In the genomic region with DNA sequence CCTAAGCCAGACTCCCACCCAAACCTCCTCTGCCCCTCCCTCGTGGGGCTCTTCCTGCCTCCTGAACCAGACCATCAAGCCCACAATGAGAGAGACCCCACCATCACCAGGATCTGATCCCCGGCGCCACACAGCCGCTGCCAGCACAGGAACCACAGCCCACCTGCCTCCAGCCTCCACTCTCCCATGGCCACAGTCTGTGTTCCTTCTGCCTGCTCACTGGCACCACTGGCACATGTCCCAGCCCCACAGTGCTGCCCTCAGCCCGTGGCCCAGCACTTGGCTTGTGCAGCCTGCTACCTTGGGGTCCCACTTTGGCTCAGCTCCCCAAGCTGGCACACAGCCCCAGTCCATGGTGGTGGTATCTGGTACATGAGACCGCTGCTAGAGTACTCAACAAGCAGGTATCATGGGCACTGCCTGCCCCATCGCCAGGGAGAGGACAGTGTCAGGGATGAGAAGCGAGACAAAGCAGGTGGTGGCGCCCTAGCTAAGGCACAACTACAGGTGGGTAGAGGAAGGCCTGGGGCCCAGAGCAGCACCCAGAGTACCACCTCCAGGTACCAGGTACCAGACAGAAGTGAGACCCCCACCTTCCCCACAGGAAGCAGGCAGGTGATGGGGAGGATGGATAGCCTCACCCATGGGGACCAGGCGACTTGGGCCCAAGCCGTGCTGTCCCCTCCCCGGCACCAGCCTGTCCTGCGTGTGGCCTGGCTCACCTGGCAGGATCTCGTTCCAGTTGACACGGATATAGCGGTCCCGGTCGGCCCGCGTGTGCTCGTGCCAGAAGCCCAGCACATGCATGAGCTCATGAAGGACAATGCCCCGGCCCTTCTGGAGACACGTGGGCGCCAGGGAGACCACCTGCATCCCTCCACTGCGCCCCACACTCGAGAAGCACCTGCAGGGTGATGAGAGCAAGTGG, we compare ENCODE assay signal across 30 cellular contexts. TPM values are rescaled to one million over a fixed set of nuclear protein-coding genes. Genes with fewer than 3 reads are reported as not detected.
DNase-seq lines count a peak whose midpoint lies in the region; ATAC-seq and TF ChIP-seq lines count a peak whose summit lies in the region.
"Had no signal": no experiment of that assay in that cellular context is flagged by ENCODE, and none has a peak within 500 bp of the region (broad histone marks: within the 10 kb centered on the region; RNA-seq: fewer than 3 reads in every experiment).

No MANE protein-coding gene starts in this region.

- no peak for TF ChIP-seq POLR2A in esophagus squamous epithelium (IDR thresholded peaks at IDR 0.05)

- H3K4me1 Mint-ChIP-seq in activated CD8-positive, alpha-beta memory T cell treated with anti-CD3 and anti-CD28 coated beads, Interleukin-2, amount 10 ng/mL, durations not matched to agents 7 days and 5 days: peaks cover 32% of the 10 kb centered on the region
- no peaks in the 10 kb centered on the region for H3K4me1 Mint-ChIP-seq in Calu3 (ENCODE audit: low read depth, unreplicated experiment)
- H3K4me1 Mint-ChIP-seq in activated CD4-positive, alpha-beta memory T cell treated with anti-CD3 and anti-CD28 coated beads for 36 hours (ENCODE audit: low read depth): peaks cover 20% of the 10 kb centered on the region
- peaks cover 20 to 32% of the 10 kb centered on the region in 2 donors for H3K4me1 Mint-ChIP-seq in effector memory CD8-positive, alpha-beta T cell (ENCODE audit: low read depth in 2 of 2)
- no peaks in the 10 kb centered on the region for H3K4me1 Mint-ChIP-seq in nephron progenitor cell
- H3K4me1 Mint-ChIP-seq: activated B cell treated with CpG ODN at 0.5 μM for 24 hours; stimulated activated memory B cell treated with anti-CD40 and anti-IgM and Interleukin-4, amounts not matched to agents 10 μg/mL and 1 μg/mL and 100 μg/mL, for 72 hours had no signal

- no peaks in the 10 kb centered on the region for H3K4me1 ChIP-seq in esophagus squamous epithelium
- H3K4me1 ChIP-seq: Caco-2, left ventricle myocardium inferior, testis, uterus had no signal

- no peaks in the 10 kb centered on the region for H3K9me3 ChIP-seq in esophagus squamous epithelium
- H3K9me3 ChIP-seq: Caco-2, left ventricle myocardium inferior, SK-N-SH, testis, uterus had no signal

- CTCF ChIA-PET in activated CD8-positive, alpha-beta memory T cell treated with anti-CD3 and anti-CD28 coated beads, Interleukin-2, amount 10 ng/mL, durations not matched to agents 7 days and 5 days (lab: Charles Lee): interaction anchor here (1.2 to 2.7 kb wide), 5 partner anchors 11 to 139 kb away, joined by 5 to 17 read pairs (median 13); a partner anchor contains a TSS
- CTCF ChIA-PET in Calu3 (lab: Charles Lee): interaction anchor here (0.6 to 1.3 kb wide), 2 partner anchors 15 to 761 kb away, joined by 3 read pairs; no protein-coding TSS in a partner anchor
- CTCF ChIA-PET in activated CD4-positive, alpha-beta memory T cell treated with anti-CD3 and anti-CD28 coated beads for 36 hours (lab: Charles Lee): interaction anchor here (1.0 to 4.6 kb wide), 6 partner anchors 10 to 109 kb away, joined by 3 to 43 read pairs (median 5); a partner anchor contains a TSS

- H3K27ac ChIP-seq in esophagus squamous epithelium: no peak overlapping the region
- H3K27ac ChIP-seq: coronary artery, left ventricle myocardium inferior, testis, uterus had no signal

- H3K4me3 Mint-ChIP-seq in activated CD8-positive, alpha-beta memory T cell treated with anti-CD3 and anti-CD28 coated beads, Interleukin-2, amount 10 ng/mL, durations not matched to agents 7 days and 5 days: no peak overlapping the region
- H3K4me3 Mint-ChIP-seq in Calu3 (ENCODE audit: low read depth, unreplicated experiment) (no peak overlapping the region), nephron progenitor cell (no peak overlapping the region)
- peak overlapping the region; percentile 30 for H3K4me3 Mint-ChIP-seq in activated CD4-positive, alpha-beta memory T cell treated with anti-CD3 and anti-CD28 coated beads for 36 hours
- H3K4me3 Mint-ChIP-seq in effector memory CD8-positive, alpha-beta T cell: peak overlapping the region; percentile 47 to 65
- H3K4me3 Mint-ChIP-seq: activated B cell treated with CpG ODN at 0.5 μM for 24 hours; naive B cell; stimulated activated memory B cell treated with anti-CD40 and anti-IgM and Interleukin-4, amounts not matched to agents 10 μg/mL and 1 μg/mL and 100 μg/mL, for 72 hours had no signal

- H3K27ac Mint-ChIP-seq in activated CD8-positive, alpha-beta memory T cell treated with anti-CD3 and anti-CD28 coated beads, Interleukin-2, amount 10 ng/mL, durations not matched to agents 7 days and 5 days: peak overlapping the region; percentile 77
- H3K27ac Mint-ChIP-seq in Calu3 (ENCODE audit: unreplicated experiment) (peak overlapping the region; percentile 40), nephron progenitor cell (no peak overlapping the region)
- H3K27ac Mint-ChIP-seq in activated CD4-positive, alpha-beta memory T cell treated with anti-CD3 and anti-CD28 coated beads for 36 hours: peak overlapping the region; percentile 79
- H3K27ac Mint-ChIP-seq in effector memory CD8-positive, alpha-beta T cell: peak overlapping the region; percentile 95 to 98
- H3K27ac Mint-ChIP-seq: activated B cell treated with CpG ODN at 0.5 μM for 24 hours; stimulated activated memory B cell treated with anti-CD40 and anti-IgM and Interleukin-4, amounts not matched to agents 10 μg/mL and 1 μg/mL and 100 μg/mL, for 72 hours had no signal

- in situ Hi-C loops in KBM-7 (cut with MboI; ENCODE audit: low pct_unique_long_range_greater_than_20kb, low sequenced_read_pairs): no loop called here

- WGBS in esophagus squamous epithelium, 2 donors: 90 to 92% methylated on average over 12 to 13 of the region's 26 CpGs

- POLR2A ChIA-PET in activated CD4-positive, alpha-beta memory T cell treated with anti-CD3 and anti-CD28 coated beads for 36 hours (lab: Charles Lee): interaction anchor here (1.2 to 2.4 kb wide), 2 partner anchors 10 to 13 kb away, joined by 3 to 10 read pairs; a partner anchor contains a TSS

- no peak for ATAC-seq in activated CD8-positive, alpha-beta memory T cell treated with anti-CD3 and anti-CD28 coated beads, Interleukin-2, amount 10 ng/mL, durations not matched to agents 7 days and 5 days
- no peak for ATAC-seq in effector memory CD8-positive, alpha-beta T cell (replicated peaks)
- ATAC-seq: esophagus mucosa; stimulated activated memory B cell treated with anti-CD40 and anti-IgM and Interleukin-4, amounts not matched to agents 10 μg/mL and 1 μg/mL and 100 μg/mL, for 72 hours had no signal

- no peak for DNase-seq in activated CD8-positive, alpha-beta memory T cell treated with anti-CD3 and anti-CD28 coated beads, Interleukin-2, amount 10 ng/mL, durations not matched to agents 7 days and 5 days
- no peak for DNase-seq in activated CD8-positive, alpha-beta memory T cell treated with anti-CD3 and anti-CD28 coated beads, Interleukin-2, amount 50 U/mL, for 48 hours
- no peak for DNase-seq in Calu3
- DNase-seq in activated CD4-positive, alpha-beta memory T cell treated with anti-CD3 and anti-CD28 coated beads for 36 hours: no peak
- no peak for DNase-seq in effector memory CD8-positive, alpha-beta T cell
- no peak for DNase-seq in esophagus squamous epithelium (lab: John Stamatoyannopoulos, UW)
- DNase-seq in nephron progenitor cell: no peak
- no peak for DNase-seq in KBM-7
- DNase-seq: activated B cell treated with CpG ODN at 0.5 μM for 24 hours; activated effector memory CD4-positive, alpha-beta T cell treated with Interleukin-2 at 50 U/mL for 16 hours; Caco-2; DND-41; left ventricle myocardium inferior; naive B cell; NCI-H1417; NCI-H2081; NCI-H226; SK-N-SH; T1000; testis; uterus had no signal

- no peaks in the 10 kb centered on the region for H3K36me3 ChIP-seq in esophagus squamous epithelium
- H3K36me3 ChIP-seq: left ventricle myocardium inferior, uterus had no signal

- intact Hi-C loops in Calu3 (cut with micrococcal nuclease; ENCODE audit: unreplicated experiment): loop anchor here (10.0 kb wide), 1 partner anchor 133 kb away; a partner anchor contains a TSS
- intact Hi-C loops in activated CD4-positive, alpha-beta memory T cell treated with anti-CD3 and anti-CD28 coated beads for 36 hours (cut with micrococcal nuclease): loop anchor here (2.0 kb wide), 1 partner anchor 13 kb away; a partner anchor contains a TSS
- intact Hi-C loops in esophagus squamous epithelium (cut with DNase I): no loop called here

- no TSS peak for BruUV-seq in Calu3 (replicated peaks; lab: Mats Ljungman, UMichigan)

- H3K27me3 Mint-ChIP-seq in activated CD8-positive, alpha-beta memory T cell treated with anti-CD3 and anti-CD28 coated beads, Interleukin-2, amount 10 ng/mL, durations not matched to agents 7 days and 5 days: no peaks in the 10 kb centered on the region
- H3K27me3 Mint-ChIP-seq in Calu3 (ENCODE audit: unreplicated experiment) (peaks cover 67% of the 10 kb centered on the region), nephron progenitor cell (ENCODE audit: low read depth, poor library complexity) (peaks cover 59% of the 10 kb centered on the region)
- no peaks in the 10 kb centered on the region for H3K27me3 Mint-ChIP-seq in activated CD4-positive, alpha-beta memory T cell treated with anti-CD3 and anti-CD28 coated beads for 36 hours
- H3K27me3 Mint-ChIP-seq in effector memory CD8-positive, alpha-beta T cell: no peaks in the 10 kb centered on the region
- H3K27me3 Mint-ChIP-seq: activated B cell treated with CpG ODN at 0.5 μM for 24 hours; naive B cell; stimulated activated memory B cell treated with anti-CD40 and anti-IgM and Interleukin-4, amounts not matched to agents 10 μg/mL and 1 μg/mL and 100 μg/mL, for 72 hours had no signal

- TF ChIP-seq CTCF in Calu3 (IDR thresholded peaks at IDR 0.05; ENCODE audit: unreplicated experiment) (no peak), esophagus squamous epithelium (IDR thresholded peaks at IDR 0.05) (no peak), nephron progenitor cell (IDR thresholded peaks at IDR 0.05) (no peak)

- peaks cover 3% of the 10 kb centered on the region for H3K36me3 Mint-ChIP-seq in activated CD8-positive, alpha-beta memory T cell treated with anti-CD3 and anti-CD28 coated beads, Interleukin-2, amount 10 ng/mL, durations not matched to agents 7 days and 5 days
- H3K36me3 Mint-ChIP-seq in Calu3 (ENCODE audit: insufficient read depth, unreplicated experiment) (no peaks in the 10 kb centered on the region), nephron progenitor cell (ENCODE audit: low read depth) (no peaks in the 10 kb centered on the region)
- H3K36me3 Mint-ChIP-seq in activated CD4-positive, alpha-beta memory T cell treated with anti-CD3 and anti-CD28 coated beads for 36 hours: peaks cover 8% of the 10 kb centered on the region
- H3K36me3 Mint-ChIP-seq in effector memory CD8-positive, alpha-beta T cell (ENCODE audit: insufficient read depth): peaks cover 48% of the 10 kb centered on the region
- H3K36me3 Mint-ChIP-seq: naive B cell had no signal

- no peaks in the 10 kb centered on the region for H3K9me3 Mint-ChIP-seq in activated CD8-positive, alpha-beta memory T cell treated with anti-CD3 and anti-CD28 coated beads, Interleukin-2, amount 10 ng/mL, durations not matched to agents 7 days and 5 days (ENCODE audit: low read depth)
- H3K9me3 Mint-ChIP-seq in Calu3 (ENCODE audit: low read depth, unreplicated experiment): no peaks in the 10 kb centered on the region
- H3K9me3 Mint-ChIP-seq in activated CD4-positive, alpha-beta memory T cell treated with anti-CD3 and anti-CD28 coated beads for 36 hours: no peaks in the 10 kb centered on the region
- no peaks in the 10 kb centered on the region for H3K9me3 Mint-ChIP-seq in effector memory CD8-positive, alpha-beta T cell
- no peaks in the 10 kb centered on the region for H3K9me3 Mint-ChIP-seq in nephron progenitor cell
- H3K9me3 Mint-ChIP-seq: activated B cell treated with CpG ODN at 0.5 μM for 24 hours; naive B cell; stimulated activated memory B cell treated with anti-CD40 and anti-IgM and Interleukin-4, amounts not matched to agents 10 μg/mL and 1 μg/mL and 100 μg/mL, for 72 hours had no signal

- peaks cover 0 to 27% (median 0%) of the 10 kb centered on the region in 4 donors for H3K27me3 ChIP-seq in esophagus squamous epithelium
- H3K27me3 ChIP-seq: testis, uterus had no signal

- no peak overlapping the region for H3K4me3 ChIP-seq in esophagus squamous epithelium
- H3K4me3 ChIP-seq: coronary artery, left ventricle myocardium inferior, testis, uterus had no signal

RNA-seq across cellular contexts. Expression of a gene that starts 6.2 kb away (rescaled TPM):
- 1 to 10 TPM; 1.9 to 6.4 TPM for total RNA-seq in activated CD8-positive, alpha-beta memory T cell treated with anti-CD3 and anti-CD28 coated beads, Interleukin-2, amount 10 ng/mL, durations not matched to agents 7 days and 5 days
- total RNA-seq in Calu3 (2022) (not detected in 2 replicates), esophagus squamous epithelium (under 1 TPM in 2 of 4 donors, not detected in 2; 0.30 to 0.53 TPM)
- total RNA-seq in activated CD4-positive, alpha-beta memory T cell treated with anti-CD3 and anti-CD28 coated beads for 36 hours: 1 to 10 TPM; 1.8 to 2.4 TPM
- total RNA-seq: bronchial epithelial cell, frontal cortex, H4, left ventricle myocardium inferior, osteocyte, renal cortical epithelial cell, RPMI7951, uterus had no signal

RNA-seq across cellular contexts. Expression of a gene that starts 13.2 kb away (rescaled TPM):
- 10 to 100 TPM; 32.0 to 53.6 TPM for total RNA-seq in activated CD8-positive, alpha-beta memory T cell treated with anti-CD3 and anti-CD28 coated beads, Interleukin-2, amount 10 ng/mL, durations not matched to agents 7 days and 5 days
- total RNA-seq in Calu3 (2022) (4.1 and 5.9 TPM in 2 replicates), esophagus squamous epithelium (10 to 100 TPM in 1 of 4 donors, 1 to 10 TPM in 3; 1.5 to 10.3 (median 5.6) TPM)
- 100 to 1,000 TPM; 522 to 539 TPM for total RNA-seq in activated CD4-positive, alpha-beta memory T cell treated with anti-CD3 and anti-CD28 coated beads for 36 hours

RNA-seq across cellular contexts. Expression of a gene that starts 15.7 kb away (rescaled TPM):
- total RNA-seq in activated CD8-positive, alpha-beta memory T cell treated with anti-CD3 and anti-CD28 coated beads, Interleukin-2, amount 10 ng/mL, durations not matched to agents 7 days and 5 days: under 1 TPM; 0.09 to 0.15 TPM
- total RNA-seq in Calu3 (2022) (0.22 TPM in 1 of 2 replicates, not detected in the other), esophagus squamous epithelium (1 to 10 TPM in 1 of 4 donors, under 1 TPM in 2, not detected in 1; 0.04 to 1.2 (median 0.38) TPM)
- under 1 TPM; 0.21 to 0.36 TPM for total RNA-seq in activated CD4-positive, alpha-beta memory T cell treated with anti-CD3 and anti-CD28 coated beads for 36 hours
- total RNA-seq: bronchial epithelial cell, esophagus mucosa, H4, osteocyte, renal cortical epithelial cell, RPMI7951 had no signal

Comparison
In these comparisons a context has a peak if more than half of its experiments do, and no peak if none do; other contexts are left out.
1. H3K4me3 Mint-ChIP-seq: peak in activated CD4-positive, alpha-beta memory T cell treated with anti-CD3 and anti-CD28 coated beads for 36 hours (single experiment) and effector memory CD8-positive, alpha-beta T cell (2 of 2); none in activated CD8-positive, alpha-beta memory T cell treated with anti-CD3 and anti-CD28 coated beads, Interleukin-2, amount 10 ng/mL, durations not matched to agents 7 days and 5 days (single experiment), Calu3 (single experiment) and nephron progenitor cell (single experiment).
2. RNA of a gene that starts 13.2 kb away (total RNA-seq): 522 to 539 TPM in activated CD4-positive, alpha-beta memory T cell treated with anti-CD3 and anti-CD28 coated beads for 36 hours; 32.0 to 53.6 TPM in activated CD8-positive, alpha-beta memory T cell treated with anti-CD3 and anti-CD28 coated beads, Interleukin-2, amount 10 ng/mL, durations not matched to agents 7 days and 5 days, 1.5 to 10.3 TPM in esophagus squamous epithelium and 4.1 to 5.9 TPM in Calu3; every median in the first group is over 4 times any median in the second.